Comparison of ENCODE assay signal across 29 cellular contexts in genomic region chr5:113917997-113918396, GRCh38.
DNase-seq lines count a peak whose midpoint lies in the region; ATAC-seq, FAIRE-seq and TF ChIP-seq lines count a peak whose summit lies in the region.
"Had no signal": no experiment of that assay in that cellular context is flagged by ENCODE, and none has a peak within 500 bp of the region (broad histone marks: within the 10 kb centered on the region; RNA-seq: fewer than 3 reads in every experiment).

No MANE protein-coding gene starts in this region.

- H3K4me1 ChIP-seq in GM23338 (ENCODE audit: insufficient read depth) (no peaks in the 10 kb centered on the region), H1 (replicated peaks in 1 of 4; ENCODE audit: control insufficient read depth in 3 of 4, insufficient read depth in 4 of 4, low read length in 3 of 4) (no peaks in the 10 kb centered on the region)
- H3K4me1 ChIP-seq: A549, Caco-2 had no signal

- peak; percentile 34 to 43; a peak in 3 of 4 replicates for TF ChIP-seq CTCF in GM23338 (conservative IDR thresholded peaks at IDR 0.05; ENCODE audit: low read depth in 2 of 2)
- peak; percentile 65 for TF ChIP-seq CTCF in LNCaP clone FGC (IDR thresholded peaks at IDR 0.05; ENCODE audit: control insufficient read depth, extremely low read depth, insufficient read depth)
- TF ChIP-seq CTCF in H1 (IDR thresholded peaks at IDR 0.05; ENCODE audit: control extremely low read depth in 1 of 3, insufficient read depth in 1 of 3, low read depth in 1 of 3, low read length in 3 of 3), result peak in 2 of 3 experiments; percentile 13 to 33; a peak in 2 of 4 replicates
- TF ChIP-seq CTCF in neural cell (IDR thresholded peaks at IDR 0.05; ENCODE audit: poor library complexity, severe bottlenecking), result no peak
- no peak for TF ChIP-seq CTCF in chondrocyte (IDR thresholded peaks at IDR 0.05)

- H2AFZ ChIP-seq in GM23338, result no peak overlapping the region
- peak overlapping the region; percentile 84 for H2AFZ ChIP-seq in H1 (ENCODE audit: low read length)
- H2AFZ ChIP-seq in neural cell (ENCODE audit: low read depth, low read length), result no peak overlapping the region
- H2AFZ ChIP-seq: GM23248 had no signal

- H3K27ac ChIP-seq in GM23338 (ENCODE audit: low read depth) (no peak overlapping the region), H1 (ENCODE audit: low read depth, low read length) (no peak overlapping the region), neural cell (ENCODE audit: low read length) (no peak overlapping the region)
- H3K27ac ChIP-seq: A549, GM23248, KMS-11, RWPE1 had no signal

- H3K14ac ChIP-seq in H1 (ENCODE audit: insufficient read length), result no peak overlapping the region

- no peak overlapping the region for H2AK5ac ChIP-seq in H1 (ENCODE audit: low read depth, low read length)

- no peak for TF ChIP-seq POLR2A in H1 (IDR thresholded peaks at IDR 0.05; ENCODE audit: control extremely low read depth in 1 of 2, low read depth in 2 of 2, low read length in 2 of 2)

- H2BK120ac ChIP-seq in H1 (replicated peaks; ENCODE audit: low read depth, low read length), result no peak overlapping the region

- H2BK12ac ChIP-seq in H1 (ENCODE audit: low read depth, low read length), result no peak overlapping the region

- no peaks in the 10 kb centered on the region for H3K36me3 ChIP-seq in GM23338 (ENCODE audit: insufficient read depth)
- H3K36me3 ChIP-seq in H1 (ENCODE audit: control insufficient read depth in 2 of 4, insufficient read depth in 4 of 4, low read length in 3 of 4), result no peaks in the 10 kb centered on the region
- H3K36me3 ChIP-seq in neural cell (ENCODE audit: insufficient read depth, low read length), result no peaks in the 10 kb centered on the region

- H3K27ac Mint-ChIP-seq in GM23338, result no peak overlapping the region
- H3K27ac Mint-ChIP-seq in chondrocyte (ENCODE audit: unreplicated experiment), result no peak overlapping the region
- H3K27ac Mint-ChIP-seq: CD8-positive, alpha-beta T cell; IgD-negative memory B cell had no signal

- no peak overlapping the region for H4K8ac ChIP-seq in H1 (ENCODE audit: extremely low read depth, insufficient read depth, low read length)

- H3K4me3 ChIP-seq in GM23338 (no peak overlapping the region), LNCaP clone FGC (ENCODE audit: low read depth, low read length) (no peak overlapping the region), H1 (ENCODE audit: extremely low read depth in 1 of 4, insufficient read depth in 2 of 4, low read depth in 3 of 4, low read length in 4 of 4) (no peak overlapping the region), neural cell (ENCODE audit: low read length) (no peak overlapping the region)
- H3K4me3 ChIP-seq: A549, GM12878, GM23248 had no signal

- H3K36me3 Mint-ChIP-seq in GM23338 (ENCODE audit: low read depth) (no peaks in the 10 kb centered on the region), chondrocyte (ENCODE audit: low read depth) (no peaks in the 10 kb centered on the region)
- H3K36me3 Mint-ChIP-seq: CD8-positive, alpha-beta T cell; IgD-negative memory B cell had no signal

- CTCF ChIA-PET in H1 (lab: Charles Lee; ENCODE audit: partially characterized antibody), result interaction anchor here (0.6 to 1.7 kb wide), 8 partner anchors 9 to 388 kb away, joined by 3 to 4 read pairs (median 3); no protein-coding TSS in a partner anchor

- H4K91ac ChIP-seq in H1 (replicated peaks; ENCODE audit: insufficient read length, low read length), result no peak overlapping the region

- H3K4me3 Mint-ChIP-seq in GM23338 (no peak overlapping the region), chondrocyte (ENCODE audit: unreplicated experiment) (no peak overlapping the region)
- H3K4me3 Mint-ChIP-seq: CD8-positive, alpha-beta T cell had no signal

- peaks cover 5% of the 10 kb centered on the region for H3K27me3 Mint-ChIP-seq in GM23338 (ENCODE audit: insufficient read depth, low read depth, poor library complexity)
- peaks cover 2% of the 10 kb centered on the region for H3K27me3 Mint-ChIP-seq in chondrocyte (ENCODE audit: low read depth)
- H3K27me3 Mint-ChIP-seq: IgD-negative memory B cell had no signal

- DNase-seq in GM23338 (ENCODE audit: low spot score) (peak; percentile 34), LNCaP clone FGC (ENCODE audit: low read depth) (peak; percentile 36), H1 (ENCODE audit: low read depth in 1 of 2, low spot score in 2 of 2) (no peak), chondrocyte (ENCODE audit: low spot score) (no peak), NAMALWA (ENCODE audit: low spot score) (no peak)
- no peak for DNase-seq in activated naive CD4-positive, alpha-beta T cell treated with Interleukin-2 at 50 U/mL for 16 hours
- DNase-seq: C1 segment of cervical spinal cord; Caco-2; CD8-positive, alpha-beta T cell; EL; GDM1; GM23248; NCI-H1092 treated with DMSO at 0.1 percent for 48 hours; NCI-H1436; NCI-H1930; NCI-H2107; NCI-H446 treated with DMSO at 0.1 percent for 48 hours; NCI-H526; SHP77; SK-N-SH; SW 1271 had no signal

- no peak overlapping the region for H4K5ac ChIP-seq in H1 (ENCODE audit: insufficient read length, low read depth, low read length)

- TF ChIP-seq EP300 in H1 (IDR thresholded peaks at IDR 0.05; ENCODE audit: borderline replicate concordance in 1 of 2, low read depth in 2 of 2, low read length in 2 of 2) (no peak), neural cell (conservative IDR thresholded peaks at IDR 0.05; ENCODE audit: poor library complexity, severe bottlenecking) (no peak)

- H3K56ac ChIP-seq in H1 (replicated peaks; ENCODE audit: insufficient read length, low read depth, low read length), result no peak overlapping the region

- no peak overlapping the region for H3K18ac ChIP-seq in H1 (ENCODE audit: extremely low read depth, low read length)

- no peak overlapping the region for H2BK20ac ChIP-seq in H1 (ENCODE audit: low read length)

- H3F3A ChIP-seq in GM23338 (replicated peaks; ENCODE audit: low read depth), result no peaks in the 10 kb centered on the region
- H3F3A ChIP-seq in neural cell (ENCODE audit: insufficient read depth, low read length, poor library complexity, severe bottlenecking), result no peaks in the 10 kb centered on the region

- H2BK5ac ChIP-seq in H1 (ENCODE audit: low read depth, low read length), result no peak overlapping the region

- H3K4me2 ChIP-seq in GM23338 (no peak overlapping the region), H1 (ENCODE audit: insufficient read depth in 1 of 2, low read depth in 2 of 2, low read length in 2 of 2) (no peak overlapping the region), neural cell (ENCODE audit: low read length) (no peak overlapping the region)
- H3K4me2 ChIP-seq: A549, KMS-11, SK-N-SH had no signal

- no peaks in the 10 kb centered on the region for H3K9me3 ChIP-seq in H1 (ENCODE audit: insufficient read depth in 2 of 2, low read depth in 1 of 2, low read length in 1 of 2)
- H3K9me3 ChIP-seq in neural cell (ENCODE audit: low read length), result no peaks in the 10 kb centered on the region
- H3K9me3 ChIP-seq: A549, Caco-2, SK-N-SH had no signal

- H3K4me1 Mint-ChIP-seq in GM23338 (no peaks in the 10 kb centered on the region), chondrocyte (ENCODE audit: low read depth) (no peaks in the 10 kb centered on the region)
- H3K4me1 Mint-ChIP-seq: IgD-negative memory B cell had no signal

- H3K9me3 Mint-ChIP-seq in GM23338 (no peaks in the 10 kb centered on the region), chondrocyte (ENCODE audit: low read depth) (no peaks in the 10 kb centered on the region)
- H3K9me3 Mint-ChIP-seq: CD8-positive, alpha-beta T cell had no signal

- POLR2A ChIA-PET in H1 (lab: Charles Lee; ENCODE audit: partially characterized antibody), result no interaction called here

- H4K20me1 ChIP-seq in GM23338 (replicated peaks; ENCODE audit: insufficient read depth) (no peaks in the 10 kb centered on the region), H1 (replicated peaks in 1 of 2; ENCODE audit: control insufficient read depth in 1 of 2, insufficient read depth in 2 of 2, low read length in 2 of 2) (no peaks in the 10 kb centered on the region), neural cell (ENCODE audit: insufficient read depth) (no peaks in the 10 kb centered on the region)

- no peaks in the 10 kb centered on the region for H3K79me1 ChIP-seq in H1 (ENCODE audit: low read depth, low read length)

- ATAC-seq in GM23338, result peak; percentile 54
- ATAC-seq: A549; CD8-positive, alpha-beta T cell; GM12878; HCT116; Panc1 had no signal

- peak; percentile 59 to 62 for TF ChIP-seq RAD21 in H1 (IDR thresholded peaks at IDR 0.05 in 1 of 2, conservative IDR thresholded peaks at IDR 0.05 in 1 of 2; ENCODE audit: low read depth in 2 of 2, low read length in 2 of 2)
- TF ChIP-seq RAD21 in neural cell (conservative IDR thresholded peaks at IDR 0.05), result peak; percentile 28

- H3K27me3 ChIP-seq in GM23338 (ENCODE audit: insufficient read depth), result no peaks in the 10 kb centered on the region
- no peaks in the 10 kb centered on the region for H3K27me3 ChIP-seq in H1 (replicated peaks in 1 of 4; ENCODE audit: control insufficient read depth in 3 of 4, extremely low read depth in 1 of 4, insufficient read depth in 3 of 4, low read length in 3 of 4)
- no peaks in the 10 kb centered on the region for H3K27me3 ChIP-seq in neural cell (ENCODE audit: insufficient read depth, low read depth, low read length)

- 88% methylated on average over 2 of the region's 2 CpGs; no CpG with 5 or more reads in 1 of the 2 experiments for WGBS in H1 (ENCODE audit: extremely low coverage in 1 of 2, insufficient coverage in 1 of 2, insufficient read length in 1 of 2, insufficient replicate concordance in 2 of 2, low coverage in 1 of 2, low lambda C conversion rate in 2 of 2, missing lambda C conversion rate in 1 of 2), 2 experiments

- no peak for FAIRE-seq in H1 (lab: Jason Lieb, UNC)
- FAIRE-seq: A549, GM12878 had no signal

- no peak overlapping the region for H3K23ac ChIP-seq in H1 (ENCODE audit: insufficient read length)

- no peaks in the 10 kb centered on the region for H3K9me2 ChIP-seq in GM23338 (ENCODE audit: insufficient read depth)
- no peaks in the 10 kb centered on the region for H3K9me2 ChIP-seq in neural cell (ENCODE audit: insufficient read depth, low read length)
- H3K9me2 ChIP-seq: SK-N-SH had no signal

- no peak overlapping the region for H2BK15ac ChIP-seq in H1 (ENCODE audit: low read length)

- H3K9ac ChIP-seq in H1 (replicated peaks in 1 of 4; ENCODE audit: extremely low read depth in 1 of 4, low read depth in 3 of 4, low read length in 3 of 4) (no peak overlapping the region), neural cell (ENCODE audit: low read length) (no peak overlapping the region)
- H3K9ac ChIP-seq: GM23248, KMS-11, SK-N-SH had no signal

- H3K23me2 ChIP-seq in H1 (ENCODE audit: low read depth, low read length), result no peaks in the 10 kb centered on the region

- no peaks in the 10 kb centered on the region for H3K79me2 ChIP-seq in GM23338 (replicated peaks; ENCODE audit: insufficient read depth)
- H3K79me2 ChIP-seq in H1 (ENCODE audit: control insufficient read depth in 1 of 2, insufficient read depth in 2 of 2, low read length in 2 of 2), result no peaks in the 10 kb centered on the region
- H3K79me2 ChIP-seq in neural cell (replicated peaks; ENCODE audit: insufficient read depth, low read length), result no peaks in the 10 kb centered on the region

- no peak overlapping the region for H3K4ac ChIP-seq in H1 (replicated peaks; ENCODE audit: insufficient read length, low read depth, low read length)

TF ChIP-seq in GM23338, 12 proteins besides CTCF, POLR2A, EP300 and RAD21 (continues in another document):
- no peak for TF ChIP-seq STAT1 (IDR thresholded peaks at IDR 0.05; ENCODE audit: unreplicated experiment)

TF ChIP-seq in neural cell, 6 proteins besides CTCF, POLR2A, EP300 and RAD21:
- TF ChIP-seq POLR2AphosphoS5 (IDR thresholded peaks at IDR 0.05) (no peak), SMC3 (conservative IDR thresholded peaks at IDR 0.05; ENCODE audit: poor library complexity) (peak; percentile 22)

Comparison
In these comparisons a context has a peak if more than half of its experiments do, and no peak if none do; other contexts are left out.
1. DNase-seq: peak in GM23338 (single experiment) and LNCaP clone FGC (single experiment); none in H1 (0 of 2), chondrocyte (single experiment), activated naive CD4-positive, alpha-beta T cell treated with Interleukin-2 at 50 U/mL for 16 hours (single experiment) and NAMALWA (single experiment).
2. CTCF ChIP-seq: peak in GM23338 (2 of 2), LNCaP clone FGC (single experiment) and H1 (2 of 3); none in neural cell (single experiment) and chondrocyte (single experiment).